In the genomic region with DNA sequence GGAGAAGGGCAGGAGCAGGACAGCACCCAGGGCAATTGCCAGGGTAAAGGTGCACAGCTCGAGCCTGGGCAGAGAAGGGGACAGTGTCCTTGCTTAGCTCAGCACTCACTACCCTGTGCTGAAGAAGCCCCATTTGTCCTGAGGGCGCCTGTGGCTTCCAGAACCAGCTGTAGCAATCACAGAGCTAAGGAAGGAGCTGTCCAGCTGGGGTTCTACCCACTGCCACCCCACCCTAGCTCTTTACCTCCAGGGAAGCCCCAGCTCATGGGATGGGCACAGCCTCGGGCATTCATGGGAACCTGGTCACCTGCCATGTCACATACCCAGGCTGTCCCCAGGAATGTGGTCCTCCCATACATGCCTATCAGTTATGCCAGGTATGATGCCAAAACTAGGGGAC, we compare ENCODE assay signal across 16 cellular contexts. TPM values are rescaled to one million over a fixed set of nuclear protein-coding genes. Genes with fewer than 3 reads are reported as not detected.
A peak's percentile ranks its signal among the peaks of the same experiment; 100 is the strongest.
DNase-seq lines count a peak whose midpoint lies in the region; ATAC-seq and TF ChIP-seq lines count a peak whose summit lies in the region.
"Had no signal": no experiment of that assay in that cellular context is flagged by ENCODE, and none has a peak within 500 bp of the region (broad histone marks: within the 10 kb centered on the region; RNA-seq: fewer than 3 reads in every experiment).

No MANE protein-coding gene starts in this region.

- peak overlapping the region in 10 of 11 experiments; percentile 3 to 80 (median 74); a peak in 15 of 22 replicates for H3K27ac ChIP-seq in BLaER1 treated with 17β-estradiol and CSF1 and Interleukin-3, amounts not matched to agents 10 nM and 100 nM
- no peak overlapping the region for H3K27ac ChIP-seq in IMR-90 (ENCODE audit: insufficient read depth, low read length)
- peak overlapping the region; percentile 23 for H3K27ac ChIP-seq in subcutaneous abdominal adipose tissue (ENCODE audit: low read depth, low read length)
- no peak overlapping the region for H3K27ac ChIP-seq in SJCRH30
- H3K27ac ChIP-seq: A549 had no signal

- intact Hi-C loops in IMR-90 (cut with micrococcal nuclease): no loop called here

- H3K56ac ChIP-seq in IMR-90 (ENCODE audit: extremely low read depth, insufficient read depth, low read length): no peak overlapping the region

- H3K79me1 ChIP-seq in IMR-90 (ENCODE audit: low read depth in 1 of 2, low read length in 2 of 2): peaks cover 44 to 69% of the 10 kb centered on the region in 2 experiments

- no TSS peak for BruUV-seq in IMR-90 (replicated peaks; lab: Mats Ljungman, UMichigan)

- dilution Hi-C loops in IMR-90 (cut with HindIII; ENCODE audit: low sequenced_read_pairs, unreplicated experiment): no loop called here

- in situ Hi-C loops in IMR-90 (cut with MboI; ENCODE audit: low sequenced_read_pairs): no loop called here

- peak overlapping the region in 3 of 10 experiments; percentile 46 to 98 (median 85); a peak in 4 of 20 replicates for H3K4me3 ChIP-seq in BLaER1 treated with 17β-estradiol and CSF1 and Interleukin-3, amounts not matched to agents 10 nM and 100 nM
- H3K4me3 ChIP-seq in IMR-90 (ENCODE audit: insufficient read depth, low read depth, low read length): no peak overlapping the region
- H3K4me3 ChIP-seq in subcutaneous abdominal adipose tissue (ENCODE audit: low read depth in 1 of 5, low read length in 5 of 5): peak overlapping the region in 1 of 5 donors; percentile 10
- no peak overlapping the region for H3K4me3 ChIP-seq in SJCRH30
- H3K4me3 ChIP-seq: A549, HAP-1 had no signal

- H4K20me1 ChIP-seq in BLaER1 treated with 17β-estradiol and CSF1 and Interleukin-3, amounts not matched to agents 10 nM and 100 nM: peaks cover 21 to 94% (median 71%) of the 10 kb centered on the region in 11 experiments; a peak in 18 of 22 replicates
- H4K20me1 ChIP-seq in IMR-90 (ENCODE audit: insufficient read depth, low read length): peaks cover 61% of the 10 kb centered on the region

- no peak for DNase-seq in IMR-90
- DNase-seq in SJCRH30: no peak
- no peak for DNase-seq in NCI-H1105 treated with DMSO at 0.1 percent for 48 hours (lab: John Stamatoyannopoulos, UW)
- no peak for DNase-seq in NCI-H2227 (lab: John Stamatoyannopoulos, UW; ENCODE audit: unreplicated experiment)
- DNase-seq: CD4-positive, CD25-positive, alpha-beta regulatory T cell; DMS53; GF-D8; HFFc6 had no signal

- no peak overlapping the region for H3K18ac ChIP-seq in IMR-90 (ENCODE audit: low read depth, low read length)

- POLR2A ChIA-PET in IMR-90 (lab: Charles Lee; ENCODE audit: unreplicated experiment): no interaction called here

- H2AFZ ChIP-seq in IMR-90 (replicated peaks; ENCODE audit: low read length, poor library complexity): no peak overlapping the region

- no peak for TF ChIP-seq RAD21 in IMR-90 (IDR thresholded peaks at IDR 0.05; ENCODE audit: low read length)

- H4K91ac ChIP-seq in IMR-90 (ENCODE audit: insufficient read depth, low read depth, low read length): no peak overlapping the region

- H2BK20ac ChIP-seq in IMR-90 (ENCODE audit: low read depth, low read length): no peak overlapping the region

- peak overlapping the region in 6 of 11 experiments; percentile 1 to 71 (median 66); a peak in 4 of 22 replicates for H3K9ac ChIP-seq in BLaER1 treated with 17β-estradiol and CSF1 and Interleukin-3, amounts not matched to agents 10 nM and 100 nM
- no peak overlapping the region for H3K9ac ChIP-seq in IMR-90 (ENCODE audit: low read depth, low read length)
- peak overlapping the region in 1 of 5 donors; percentile 14 for H3K9ac ChIP-seq in subcutaneous abdominal adipose tissue (ENCODE audit: low read length in 5 of 5)

- H3K14ac ChIP-seq in IMR-90 (replicated peaks; ENCODE audit: low read depth, low read length): no peak overlapping the region

- H3K4me1 ChIP-seq in BLaER1 treated with 17β-estradiol and CSF1 and Interleukin-3, amounts not matched to agents 10 nM and 100 nM: peaks cover 68 to 88% (median 78%) of the 10 kb centered on the region in 10 experiments
- peaks cover 13% of the 10 kb centered on the region for H3K4me1 ChIP-seq in IMR-90 (ENCODE audit: control insufficient read depth, insufficient read depth, low read length)
- peaks cover 15 to 60% (median 53%) of the 10 kb centered on the region in 5 donors for H3K4me1 ChIP-seq in subcutaneous abdominal adipose tissue (ENCODE audit: control insufficient read depth in 5 of 5, insufficient read depth in 5 of 5, low read length in 5 of 5)
- H3K4me1 ChIP-seq in SJCRH30: peaks cover 4% of the 10 kb centered on the region
- H3K4me1 ChIP-seq: HAP-1 had no signal

- peak overlapping the region; percentile 46 for H2AK9ac ChIP-seq in IMR-90 (replicated peaks; ENCODE audit: low read depth, low read length, poor library complexity)

- H2BK120ac ChIP-seq in IMR-90 (ENCODE audit: low read depth, low read length): no peak overlapping the region

- CTCF ChIA-PET in IMR-90 (lab: Yijun Ruan, JAX): interaction anchor here (0.6 kb wide), 1 partner anchor 164 kb away, joined by 5 read pairs; no protein-coding TSS in a partner anchor

- no peak overlapping the region for H2BK15ac ChIP-seq in IMR-90 (ENCODE audit: low read depth, low read length)

- peaks cover 36% of the 10 kb centered on the region for H3K9me1 ChIP-seq in IMR-90 (ENCODE audit: insufficient read depth, low read length)

- H2AK5ac ChIP-seq in IMR-90 (ENCODE audit: low read depth, low read length): no peak overlapping the region

- peaks cover 46 to 76% (median 65%) of the 10 kb centered on the region in 11 experiments for H3K36me3 ChIP-seq in BLaER1 treated with 17β-estradiol and CSF1 and Interleukin-3, amounts not matched to agents 10 nM and 100 nM
- H3K36me3 ChIP-seq in IMR-90 (ENCODE audit: control insufficient read depth, insufficient read depth, low read length): peaks cover 63% of the 10 kb centered on the region
- peaks cover 7 to 68% (median 56%) of the 10 kb centered on the region in 5 donors for H3K36me3 ChIP-seq in subcutaneous abdominal adipose tissue (ENCODE audit: control insufficient read depth in 5 of 5, insufficient read depth in 5 of 5, low read length in 5 of 5)
- no peaks in the 10 kb centered on the region for H3K36me3 ChIP-seq in SJCRH30

- no peak for TF ChIP-seq POLR2A in IMR-90 (IDR thresholded peaks at IDR 0.05; ENCODE audit: low read depth, low read length)

- H3K4ac ChIP-seq in IMR-90 (ENCODE audit: low read depth, low read length): no peak overlapping the region

- TF ChIP-seq CTCF in IMR-90 (conservative IDR thresholded peaks at IDR 0.05; ENCODE audit: low read depth, low read length): no peak

- H3K23ac ChIP-seq in IMR-90 (ENCODE audit: low read depth, low read length): no peak overlapping the region

- ATAC-seq in IMR-90 (ENCODE audit: low read depth): no peak
- ATAC-seq: A549, HepG2 had no signal

- WGBS in IMR-90 (ENCODE audit: extremely low coverage in 2 of 2, insufficient read length in 1 of 2), 2 experiments: 80% methylated on average over 1 of the region's 3 CpGs; no CpG with 5 or more reads in 1 of the 2 experiments

- no peak overlapping the region for H2BK5ac ChIP-seq in IMR-90 (ENCODE audit: low read depth, low read length, poor library complexity, severe bottlenecking)

- H3K27me3 ChIP-seq in BLaER1 treated with 17β-estradiol and CSF1 and Interleukin-3, amounts not matched to agents 10 nM and 100 nM: no peaks in the 10 kb centered on the region
- H3K27me3 ChIP-seq in IMR-90 (ENCODE audit: control insufficient read depth, insufficient read depth, low read length) (no peaks in the 10 kb centered on the region), subcutaneous abdominal adipose tissue (ENCODE audit: control insufficient read depth in 5 of 5, insufficient read depth in 4 of 5, low read length in 5 of 5) (no peaks in the 10 kb centered on the region), SJCRH30 (no peaks in the 10 kb centered on the region)

- H4K8ac ChIP-seq in IMR-90 (ENCODE audit: low read depth in 2 of 2, low read length in 2 of 2): no peak overlapping the region

- no peaks in the 10 kb centered on the region for H3K9me3 ChIP-seq in BLaER1 treated with 17β-estradiol and CSF1 and Interleukin-3, amounts not matched to agents 10 nM and 100 nM (replicated peaks in 1 of 11)
- H3K9me3 ChIP-seq in IMR-90 (ENCODE audit: control insufficient read depth, insufficient read depth, low read length) (no peaks in the 10 kb centered on the region), subcutaneous abdominal adipose tissue (ENCODE audit: control insufficient read depth in 5 of 5, low read length in 5 of 5) (no peaks in the 10 kb centered on the region), SJCRH30 (replicated peaks) (no peaks in the 10 kb centered on the region)
- H3K9me3 ChIP-seq: A549, HAP-1 had no signal

- H3K4me2 ChIP-seq in BLaER1 treated with 17β-estradiol and CSF1 and Interleukin-3, amounts not matched to agents 10 nM and 100 nM: peak overlapping the region; percentile 86 to 98 (median 95)
- H3K4me2 ChIP-seq in IMR-90 (ENCODE audit: low read depth, low read length): no peak overlapping the region
- H3K4me2 ChIP-seq: A549 had no signal

- no peak overlapping the region for H4K5ac ChIP-seq in IMR-90 (ENCODE audit: low read depth, low read length)

RNA-seq across cellular contexts. Expression of gene LMBR1L, which starts 5.8 kb away (rescaled TPM):
- 18.1 and 33.0 TPM in 2 replicates for total RNA-seq in IMR-90 (2012; rRNA removed)
- polyA plus RNA-seq in IMR-90 (2012; rRNA removed): 44.6 and 46.3 TPM in 2 replicates
- 14.6 and 27.3 TPM in 2 replicates for polyA plus RNA-seq in IMR-90 (2012; cell fraction: cytosol; rRNA removed)
- polyA plus RNA-seq in IMR-90 (2012; cell fraction: nucleus; rRNA removed; ENCODE audit: low replicate concordance): 151 and 243 TPM in 2 replicates
- polyA plus RNA-seq in PFSK-1 (2012; ENCODE audit: insufficient read length, low read depth): 93.5 TPM
- total RNA-seq in SJCRH30 (2014; rRNA removed; shearing (Covaris generic)): 17.8 and 28.9 TPM in 2 replicates

RNA-seq across cellular contexts. Expression of gene DHH, which starts 10.2 kb away (rescaled TPM):
- under 0.01 TPM in 2 replicates for total RNA-seq in IMR-90 (2012; rRNA removed)
- 0.01 and 0.07 TPM in 2 replicates for polyA plus RNA-seq in IMR-90 (2012; rRNA removed)
- 0.01 and 0.05 TPM in 2 replicates for polyA plus RNA-seq in IMR-90 (2012; cell fraction: cytosol; rRNA removed)
- polyA plus RNA-seq in IMR-90 (2012; cell fraction: nucleus; rRNA removed; ENCODE audit: low replicate concordance): 0.08 and 0.25 TPM in 2 replicates
- not detected for polyA plus RNA-seq in PFSK-1 (2012; ENCODE audit: insufficient read length, low read depth)
- 0.04 and 0.13 TPM in 2 replicates for total RNA-seq in SJCRH30 (2014; rRNA removed; shearing (Covaris generic))
- total RNA-seq: HepG2 had no signal
- polyA plus RNA-seq: A549; AG04450; BJ; CD4-positive, CD25-positive, alpha-beta regulatory T cell; HepG2 had no signal

RNA-seq across cellular contexts. Expression of gene TUBA1B, which starts 26.4 kb away (rescaled TPM):
- 4,476 and 5,195 TPM in 2 replicates for total RNA-seq in IMR-90 (2012; rRNA removed)
- 4,221 and 4,665 TPM in 2 replicates for polyA plus RNA-seq in IMR-90 (2012; rRNA removed)
- polyA plus RNA-seq in IMR-90 (2012; cell fraction: cytosol; rRNA removed): 3,130 and 3,490 TPM in 2 replicates
- 1,066 and 1,464 TPM in 2 replicates for polyA plus RNA-seq in IMR-90 (2012; cell fraction: nucleus; rRNA removed; ENCODE audit: low replicate concordance)
- polyA plus RNA-seq in PFSK-1 (2012; ENCODE audit: insufficient read length, low read depth): 995 TPM
- total RNA-seq in SJCRH30 (2014; rRNA removed; shearing (Covaris generic)): 5,262 and 5,317 TPM in 2 replicates

RNA-seq across cellular contexts. Expression of gene RHEBL1, which starts 35.0 kb away (rescaled TPM):
- total RNA-seq in IMR-90 (2012; rRNA removed): 0.56 and 0.72 TPM in 2 replicates
- 0.39 and 0.62 TPM in 2 replicates for polyA plus RNA-seq in IMR-90 (2012; rRNA removed)
- 0.49 TPM in 1 of 2 replicates, not detected in the other for polyA plus RNA-seq in IMR-90 (2012; cell fraction: cytosol; rRNA removed)
- polyA plus RNA-seq in IMR-90 (2012; cell fraction: nucleus; rRNA removed; ENCODE audit: low replicate concordance): 0.39 and 0.55 TPM in 2 replicates
- polyA plus RNA-seq in PFSK-1 (2012; ENCODE audit: insufficient read length, low read depth): 16.5 TPM
- 8.8 and 9.0 TPM in 2 replicates for total RNA-seq in SJCRH30 (2014; rRNA removed; shearing (Covaris generic))

RNA-seq across cellular contexts. Expression of gene KMT2D, which starts 44.2 kb away (rescaled TPM):
- 6.6 and 10.0 TPM in 2 replicates for total RNA-seq in IMR-90 (2012; rRNA removed)
- 24.8 and 25.2 TPM in 2 replicates for polyA plus RNA-seq in IMR-90 (2012; rRNA removed)
- 11.3 and 13.1 TPM in 2 replicates for polyA plus RNA-seq in IMR-90 (2012; cell fraction: cytosol; rRNA removed)
- polyA plus RNA-seq in IMR-90 (2012; cell fraction: nucleus; rRNA removed; ENCODE audit: low replicate concordance): 81.4 and 106 TPM in 2 replicates
- 54.1 TPM for polyA plus RNA-seq in PFSK-1 (2012; ENCODE audit: insufficient read length, low read depth)
- total RNA-seq in SJCRH30 (2014; rRNA removed; shearing (Covaris generic)): 30.1 and 31.2 TPM in 2 replicates

Comparison
In these comparisons a context has a peak if more than half of its experiments do, and no peak if none do; other contexts are left out.
1. H3K27ac ChIP-seq: peak in BLaER1 treated with 17β-estradiol and CSF1 and Interleukin-3, amounts not matched to agents 10 nM and 100 nM (10 of 11) and subcutaneous abdominal adipose tissue (single experiment); none in IMR-90 (single experiment) and SJCRH30 (single experiment).